ENCODE assay signal across 19 cellular contexts in genomic region chr7:32533313-32534024, GRCh38. TPM values are rescaled to one million over a fixed set of nuclear protein-coding genes. Genes with fewer than 3 reads are reported as not detected.
A peak's percentile ranks its signal among the peaks of the same experiment; 100 is the strongest.
DNase-seq lines count a peak whose midpoint lies in the region; ATAC-seq and TF ChIP-seq lines count a peak whose summit lies in the region.
"Had no signal": no experiment of that assay in that cellular context is flagged by ENCODE, and none has a peak within 500 bp of the region (broad histone marks: within the 10 kb centered on the region; RNA-seq: fewer than 3 reads in every experiment).

No MANE protein-coding gene starts in this region.

- H3K36me3 ChIP-seq in body of pancreas (replicated peaks in 1 of 2; ENCODE audit: insufficient read depth in 1 of 2, low read depth in 2 of 2): no peaks in the 10 kb centered on the region
- peaks cover 8 to 9% of the 10 kb centered on the region in 2 experiments for H3K36me3 ChIP-seq in mesenchymal stem cell (ENCODE audit: control insufficient read depth in 1 of 2, insufficient read depth in 2 of 2, low read depth in 1 of 2, low read length in 2 of 2)
- no peaks in the 10 kb centered on the region for H3K36me3 ChIP-seq in brain microvascular endothelial cell (replicated peaks)

- H3K23ac ChIP-seq in mesenchymal stem cell (ENCODE audit: low read length in 2 of 2): no peak overlapping the region

- peak; percentile 52 for ATAC-seq in body of pancreas
- ATAC-seq in GM18870 (IDR thresholded peaks at IDR 0.05; ENCODE audit: unreplicated experiment): no peak
- ATAC-seq in HG03469 (IDR thresholded peaks at IDR 0.05; ENCODE audit: unreplicated experiment): no peak
- ATAC-seq: Panc1 had no signal

- H3K4me2 ChIP-seq in mesenchymal stem cell (ENCODE audit: low read length, poor library complexity, severe bottlenecking): no peak overlapping the region

- H2BK15ac ChIP-seq in mesenchymal stem cell (ENCODE audit: low read depth, poor library complexity, severe bottlenecking): no peak overlapping the region

- H3K27me3 ChIP-seq in HL-60 (ENCODE audit: insufficient read depth, poor library complexity, severe bottlenecking): no peaks in the 10 kb centered on the region
- no peaks in the 10 kb centered on the region for H3K27me3 ChIP-seq in body of pancreas
- no peaks in the 10 kb centered on the region for H3K27me3 ChIP-seq in mesenchymal stem cell (ENCODE audit: control insufficient read depth in 1 of 2, insufficient read depth in 1 of 2, low read length in 2 of 2)
- no peaks in the 10 kb centered on the region for H3K27me3 ChIP-seq in brain microvascular endothelial cell (replicated peaks)
- H3K27me3 ChIP-seq: suprapubic skin had no signal

- no peak overlapping the region for H2BK120ac ChIP-seq in mesenchymal stem cell (ENCODE audit: low read depth, low read length)

- no peak overlapping the region for H2AFZ ChIP-seq in mesenchymal stem cell (ENCODE audit: low read depth, low read length)
- H2AFZ ChIP-seq: parathyroid adenoma had no signal

- H3K4ac ChIP-seq in mesenchymal stem cell (ENCODE audit: low read depth in 1 of 2, low read length in 2 of 2): no peak overlapping the region

- in situ Hi-C loops in brain microvascular endothelial cell (cut with HindIII; ENCODE audit: low pct_ligation_motif_present, low sequenced_read_pairs): no loop called here

- TF ChIP-seq POLR2A in body of pancreas (IDR thresholded peaks at IDR 0.05): no peak

- H3K4me1 ChIP-seq in body of pancreas (peaks cover 16% of the 10 kb centered on the region), mesenchymal stem cell (ENCODE audit: control insufficient read depth, insufficient read depth, low read depth, low read length) (peaks cover 12% of the 10 kb centered on the region)
- H3K4me1 ChIP-seq: Caco-2 had no signal

- H4K8ac ChIP-seq in mesenchymal stem cell (ENCODE audit: low read length): no peak overlapping the region

- H3K4me3 ChIP-seq in AG10803 (ENCODE audit: low read length) (no peak overlapping the region), HL-60 (replicated peaks; ENCODE audit: insufficient read depth, low read length) (no peak overlapping the region), body of pancreas (no peak overlapping the region), mesenchymal stem cell (ENCODE audit: insufficient read depth in 1 of 2, low read depth in 1 of 2, low read length in 2 of 2) (no peak overlapping the region), brain microvascular endothelial cell (ENCODE audit: low read depth, low read length) (no peak overlapping the region)
- H3K4me3 ChIP-seq: suprapubic skin had no signal

- H3K27ac ChIP-seq in HL-60 (replicated peaks): peak overlapping the region; percentile 12; the same call in 1 of the 2 replicates
- H3K27ac ChIP-seq in body of pancreas: peak overlapping the region in 3 of 4 donors; percentile 6 to 53 (median 29)
- H3K27ac ChIP-seq in mesenchymal stem cell (ENCODE audit: low read length, poor library complexity, severe bottlenecking): no peak overlapping the region
- no peak overlapping the region for H3K27ac ChIP-seq in brain microvascular endothelial cell
- H3K27ac ChIP-seq: parathyroid adenoma, suprapubic skin had no signal

- H3K18ac ChIP-seq in mesenchymal stem cell (ENCODE audit: low read depth in 1 of 2, low read length in 2 of 2): no peak overlapping the region

- no peak overlapping the region for H2BK5ac ChIP-seq in mesenchymal stem cell (ENCODE audit: low read depth, low read length, poor library complexity, severe bottlenecking)

- H3K14ac ChIP-seq in mesenchymal stem cell (ENCODE audit: low read length in 2 of 2): no peak overlapping the region

- H3K9ac ChIP-seq in mesenchymal stem cell (ENCODE audit: low read length): peak overlapping the region; percentile 50
- H3K9ac ChIP-seq: parathyroid adenoma had no signal

- H2AK5ac ChIP-seq in mesenchymal stem cell (ENCODE audit: low read length, severe bottlenecking): no peak overlapping the region

- TF ChIP-seq CTCF in AG10803 (conservative IDR thresholded peaks at IDR 0.05; ENCODE audit: low read length) (no peak), HL-60 (IDR thresholded peaks at IDR 0.05; ENCODE audit: insufficient read depth, low read length) (no peak), body of pancreas (IDR thresholded peaks at IDR 0.05) (no peak), brain microvascular endothelial cell (IDR thresholded peaks at IDR 0.05; ENCODE audit: low read depth, low read length, missing control alignments) (no peak)

- H3K79me1 ChIP-seq in mesenchymal stem cell (replicated peaks; ENCODE audit: low read length, poor library complexity, severe bottlenecking): peaks cover 15% of the 10 kb centered on the region

- no peak overlapping the region for H4K91ac ChIP-seq in mesenchymal stem cell (ENCODE audit: low read length)

- WGBS in body of pancreas, 2 donors: 13 to 20% methylated on average over 7 of the region's 7 CpGs
- 99% methylated on average over 6 of the region's 7 CpGs for WGBS in mesenchymal stem cell

- no peak overlapping the region for H2BK12ac ChIP-seq in mesenchymal stem cell (ENCODE audit: low read length in 2 of 2)

- H3K9me3 ChIP-seq in body of pancreas (no peaks in the 10 kb centered on the region), mesenchymal stem cell (ENCODE audit: control insufficient read depth, low read length) (no peaks in the 10 kb centered on the region)
- H3K9me3 ChIP-seq: Caco-2, suprapubic skin had no signal

- intact Hi-C loops in body of pancreas (cut with DNase I): no loop called here

- DNase-seq in AG10803 (ENCODE audit: low read depth) (peak; percentile 57), HL-60 (ENCODE audit: low read depth in 1 of 2, low spot score in 1 of 2) (no peak), body of pancreas (no peak), mesenchymal stem cell (no peak), HT-29 (ENCODE audit: low spot score) (no peak), brain microvascular endothelial cell (no peak)
- DNase-seq: activated T-cell treated with anti-CD3 and anti-CD28 coated beads, Interleukin-2, amount 50 U/mL, for 1 hour; Caco-2; central memory CD4-positive, alpha-beta T cell; effector CD4-positive, alpha-beta T cell; NCI-H2107; NCI-H748 treated with DMSO at 0.1 percent for 48 hours; small intestine; stimulated activated CD4-positive, alpha-beta T cell treated with anti-CD3 and anti-CD28 coated beads, Interleukin-4, amount 100 ng/mL, for 24 hours had no signal

RNA-seq across cellular contexts. Expression of gene AVL9, which starts 38.2 kb away (rescaled TPM):
- total RNA-seq in body of pancreas: 10 to 100 TPM; 15.3 to 19.8 TPM
- 11.4 TPM for polyA plus RNA-seq in mesenchymal stem cell (2013, experiment 1 of 2)
- 12.5 TPM for polyA plus RNA-seq in mesenchymal stem cell (2013, experiment 2 of 2)
- 46.6 and 51.5 TPM in 2 replicates for total RNA-seq in HT-29 (2014; rRNA removed; shearing (Covaris generic))

RNA-seq across cellular contexts. Expression of gene LSM5, which starts 43.3 kb away (rescaled TPM):
- total RNA-seq in body of pancreas: 10 to 100 TPM in 1 of 2 donors, 1 to 10 TPM in 1; 8.2 to 27.2 TPM
- 67.9 TPM for polyA plus RNA-seq in mesenchymal stem cell (2013, experiment 1 of 2)
- 76.5 TPM for polyA plus RNA-seq in mesenchymal stem cell (2013, experiment 2 of 2)
- 11.3 and 22.8 TPM in 2 replicates for total RNA-seq in HT-29 (2014; rRNA removed; shearing (Covaris generic))

Comparison
In these comparisons a context has a peak if more than half of its experiments do, and no peak if none do; other contexts are left out.
1. H3K27ac ChIP-seq: peak in HL-60 (single experiment) and body of pancreas (3 of 4); none in mesenchymal stem cell (single experiment) and brain microvascular endothelial cell (single experiment).